8 cellular contexts compared by ENCODE assay signal in genomic region chr10:118045154-118045841, GRCh38. TPM values are rescaled to one million over a fixed set of nuclear protein-coding genes. Genes with fewer than 3 reads are reported as not detected.
DNase-seq lines count a peak whose midpoint lies in the region; ATAC-seq and TF ChIP-seq lines count a peak whose summit lies in the region.

No MANE protein-coding gene starts in this region.

- BruUV-seq in Caco-2 (replicated peaks; lab: Mats Ljungman, UMichigan) = TSS peak; percentile 30

- peaks cover 5% of the 10 kb centered on the region for H3K36me3 Mint-ChIP-seq in Caco-2 (ENCODE audit: insufficient read depth, unreplicated experiment)
- peaks cover 9% of the 10 kb centered on the region for H3K36me3 Mint-ChIP-seq in effector memory CD8-positive, alpha-beta T cell (ENCODE audit: insufficient read depth)

- H3K9me3 Mint-ChIP-seq in Caco-2 (ENCODE audit: unreplicated experiment) = no peaks in the 10 kb centered on the region
- no peaks in the 10 kb centered on the region for H3K9me3 Mint-ChIP-seq in effector memory CD8-positive, alpha-beta T cell

- H3K4me3 ChIP-seq in Caco-2 (ENCODE audit: low read depth, low read length) (peak overlapping the region; percentile 89), neuron (ENCODE audit: low read length) (peak overlapping the region; percentile 88)

- H3K36me3 ChIP-seq in Caco-2 (ENCODE audit: control insufficient read depth, insufficient read depth, low read length) = no peaks in the 10 kb centered on the region
- no peaks in the 10 kb centered on the region for H3K36me3 ChIP-seq in neuron (ENCODE audit: insufficient read depth, low read length)

- intact Hi-C loops in Caco-2 (cut with micrococcal nuclease; ENCODE audit: unreplicated experiment) = loop anchor here (5.0 kb wide), 2 partner anchors 107 to 197 kb away; no protein-coding TSS in a partner anchor

- TF ChIP-seq CTCF in Caco-2 (IDR thresholded peaks at IDR 0.05; ENCODE audit: insufficient read depth in 1 of 2, low read depth in 1 of 2, low read length in 1 of 2, severe bottlenecking in 1 of 2, unreplicated experiment in 1 of 2) = no peak

- DNase-seq in Caco-2 = no peak
- DNase-seq in NCI-H69 (lab: John Stamatoyannopoulos, UW) = peak; percentile 47
- DNase-seq in effector memory CD8-positive, alpha-beta T cell = no peak
- DNase-seq in kidney tubule cell (ENCODE audit: low spot score) = no peak
- DNase-seq in effector CD4-positive, alpha-beta T cell = no peak
- DNase-seq in NCI-H1092 (lab: John Stamatoyannopoulos, UW) = no peak

- ATAC-seq in effector memory CD8-positive, alpha-beta T cell (replicated peaks) = no peak
- no peak for ATAC-seq in GM18909 (IDR thresholded peaks at IDR 0.05; ENCODE audit: poor library complexity, unreplicated experiment)

- POLR2A ChIA-PET in Caco-2 (lab: Charles Lee) = interaction anchor here (1.3 kb wide), 1 partner anchor 18 kb away, joined by 4 read pairs; no protein-coding TSS in a partner anchor

- H3K27ac Mint-ChIP-seq in Caco-2 (ENCODE audit: unreplicated experiment) = peak overlapping the region; percentile 81
- H3K27ac Mint-ChIP-seq in effector memory CD8-positive, alpha-beta T cell = peak overlapping the region; percentile 79 to 88

- H3K4me3 Mint-ChIP-seq in Caco-2 (ENCODE audit: unreplicated experiment) = peak overlapping the region; percentile 77
- peak overlapping the region; percentile 83 to 85 for H3K4me3 Mint-ChIP-seq in effector memory CD8-positive, alpha-beta T cell

- H3K27me3 Mint-ChIP-seq in Caco-2 (ENCODE audit: insufficient read depth, unreplicated experiment) = no peaks in the 10 kb centered on the region
- H3K27me3 Mint-ChIP-seq in effector memory CD8-positive, alpha-beta T cell = no peaks in the 10 kb centered on the region

- CTCF ChIA-PET in Caco-2 (lab: Charles Lee) = no interaction called here

- peaks cover 7% of the 10 kb centered on the region for H3K4me1 Mint-ChIP-seq in Caco-2 (ENCODE audit: low read depth, unreplicated experiment)
- peaks cover 14 to 34% of the 10 kb centered on the region in 2 donors for H3K4me1 Mint-ChIP-seq in effector memory CD8-positive, alpha-beta T cell (ENCODE audit: low read depth in 2 of 2)

- H3K4me1 ChIP-seq in Caco-2 (0 out of 2 replicates have a peak, but pooled peaks cover 6% of the 10 kb centered on the region), neuron (ENCODE audit: insufficient read depth, low read length) (peaks cover 17% of the 10 kb centered on the region)

- H3K9me3 ChIP-seq in Caco-2 = no peaks in the 10 kb centered on the region
- H3K9me3 ChIP-seq in neuron (ENCODE audit: low read length) = no peaks in the 10 kb centered on the region

- H3K27me3 ChIP-seq in Caco-2 (replicated peaks; ENCODE audit: control insufficient read depth, insufficient read depth, low read length) (no peaks in the 10 kb centered on the region), neuron (ENCODE audit: insufficient read depth, low read length) (no peaks in the 10 kb centered on the region)

- H2AFZ ChIP-seq in neuron (ENCODE audit: low read depth, low read length) = no peak overlapping the region

RNA-seq across cellular contexts. Expression of gene RAB11FIP2, which starts 1.4 kb away (rescaled TPM):
- 25.7 and 26.6 TPM in 2 replicates for total RNA-seq in Caco-2 (2022)
